ENCODE assay signal across 19 cellular contexts in the genomic region with DNA sequence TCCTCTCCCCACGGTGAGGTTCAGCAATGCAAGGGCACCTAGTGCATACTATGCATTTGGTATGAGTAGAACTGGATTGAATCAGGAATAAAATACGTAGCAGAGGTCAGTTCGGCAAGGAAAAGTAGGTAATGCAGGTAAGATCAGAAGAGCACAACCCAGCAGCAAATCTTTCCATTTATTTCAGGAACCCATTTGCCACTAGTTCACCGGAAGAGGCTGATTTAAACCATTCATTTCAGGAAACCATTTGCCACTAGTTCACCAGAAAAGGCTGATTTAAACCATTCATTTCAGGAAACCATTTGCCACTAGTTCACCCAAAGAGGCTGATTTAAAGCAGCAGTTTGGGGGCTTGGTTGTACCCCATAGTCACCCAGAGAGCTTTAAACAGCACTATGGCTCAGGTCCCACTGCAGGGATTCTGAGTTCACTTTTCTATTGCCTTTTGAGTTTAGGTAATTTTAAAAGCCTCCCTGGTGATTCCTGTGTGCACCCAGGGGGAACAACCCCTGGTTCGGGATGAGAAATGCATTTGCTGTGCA. TPM values are rescaled to one million over a fixed set of nuclear protein-coding genes. Genes with fewer than 3 reads are reported as not detected.
"Had no signal": no experiment of that assay in that cellular context is flagged by ENCODE, and none has a peak within 500 bp of the region (broad histone marks: within the 10 kb centered on the region; RNA-seq: fewer than 3 reads in every experiment).

No MANE protein-coding gene starts in this region.

RNA-seq across cellular contexts. Expression of a gene that starts 4.2 kb away (rescaled TPM):
- total RNA-seq: colonic mucosa, dermis microvascular lymphatic vessel endothelial cell, endodermal cell, esophagus mucosa, esophagus squamous epithelium, gastrocnemius medialis, glomerular endothelial cell, heart right ventricle, kidney epithelial cell, left cardiac atrium, left lung, left ventricle myocardium superior, lower leg skin, lower lobe of right lung, lung microvascular endothelial cell, mesenteric fat pad, mesothelial cell of epicardium, mucosa of descending colon, myocyte had no signal
